ENCODE assay signal across 24 cellular contexts in the genomic region with DNA sequence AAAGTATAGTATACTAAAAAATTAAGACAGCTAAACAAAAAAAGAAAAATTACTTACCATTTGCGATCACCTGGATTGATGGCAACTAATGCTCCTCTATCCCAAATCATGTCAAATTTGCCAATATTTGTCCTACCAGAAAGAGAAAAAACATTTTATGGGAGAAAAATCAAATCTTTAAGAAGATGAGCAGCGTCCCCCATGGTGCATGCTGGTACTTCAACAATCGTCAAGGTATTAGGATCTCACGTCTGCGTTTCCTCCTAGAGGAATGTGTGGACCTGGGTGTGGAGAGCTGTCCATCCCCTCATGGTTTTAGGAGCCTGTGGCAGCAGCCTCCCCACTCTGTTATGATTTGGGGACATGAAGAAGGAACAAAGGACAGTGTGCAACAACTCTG.
"Had no signal": no experiment of that assay in that cellular context is flagged by ENCODE, and none has a peak within 500 bp of the region (broad histone marks: within the 10 kb centered on the region; RNA-seq: fewer than 3 reads in every experiment).

No MANE protein-coding gene starts in this region.

- H3K27ac Mint-ChIP-seq: natural killer cell treated with Interleukin-12 subunit alpha and Interleukin-12 subunit beta and Interleukin-15 and Interleukin-18, amount 100 ng/mL, for 72 hours; stimulated activated effector memory CD8-positive, alpha-beta T cell treated with anti-CD3 and anti-CD28 coated beads, Interleukin-12 subunit alpha, Interleukin-12 subunit beta, amount 100 ng/mL, for 72 hours; stimulated activated naive CD8-positive, alpha-beta T cell treated with anti-CD3 and anti-CD28 coated beads, Interleukin-15, Interleukin-2, amounts not matched to agents 100 ng/mL and 50 ng/mL, for 24 hours had no signal

- H3K27me3 ChIP-seq: esophagus muscularis mucosa, gastroesophageal sphincter, right lobe of liver, testis, tibial nerve had no signal

- H3K27me3 Mint-ChIP-seq: natural killer cell treated with Interleukin-12 subunit alpha and Interleukin-12 subunit beta and Interleukin-15 and Interleukin-18, amount 100 ng/mL, for 72 hours; stimulated activated naive CD8-positive, alpha-beta T cell treated with anti-CD3 and anti-CD28 coated beads, Interleukin-15, Interleukin-2, amounts not matched to agents 100 ng/mL and 50 ng/mL, for 24 hours had no signal

- H3K9me3 Mint-ChIP-seq: natural killer cell treated with Interleukin-12 subunit alpha and Interleukin-12 subunit beta and Interleukin-15 and Interleukin-18, amount 100 ng/mL, for 72 hours; stimulated activated effector memory CD8-positive, alpha-beta T cell treated with anti-CD3 and anti-CD28 coated beads, Interleukin-12 subunit alpha, Interleukin-12 subunit beta, amount 100 ng/mL, for 72 hours; stimulated activated naive CD8-positive, alpha-beta T cell treated with anti-CD3 and anti-CD28 coated beads, Interleukin-15, Interleukin-2, amounts not matched to agents 100 ng/mL and 50 ng/mL, for 24 hours had no signal

- H3K9ac ChIP-seq: parathyroid adenoma had no signal

- H3K4me3 ChIP-seq: coronary artery, esophagus muscularis mucosa, gastroesophageal sphincter, left ventricle myocardium inferior, lower lobe of right lung, psoas muscle, right lobe of liver, testis, tibial nerve had no signal

- DNase-seq: effector CD4-positive, alpha-beta T cell; foreskin fibroblast; kidney; left cardiac atrium; left ventricle myocardium inferior; lower lobe of right lung; mesenchymal stem cell; midbrain; occipital lobe; psoas muscle; retina; right lobe of liver; stimulated activated CD4-positive, alpha-beta T cell treated with anti-CD3 and anti-CD28 coated beads, Interleukin-4, amount 100 ng/mL, for 1 hour; stimulated activated CD8-positive, alpha-beta memory T cell treated with anti-CD3 and anti-CD28 coated beads, Interleukin-4, amount 100 ng/mL, for 48 hours; testis had no signal

- H3K79me2 ChIP-seq: parathyroid adenoma had no signal

- H3K9me3 ChIP-seq: esophagus muscularis mucosa, gastroesophageal sphincter, left ventricle myocardium inferior, lower lobe of right lung, psoas muscle, right lobe of liver, testis, tibial nerve had no signal

- H2AFZ ChIP-seq: parathyroid adenoma had no signal

- H3K4me3 Mint-ChIP-seq: natural killer cell treated with Interleukin-12 subunit alpha and Interleukin-12 subunit beta and Interleukin-15 and Interleukin-18, amount 100 ng/mL, for 72 hours; stimulated activated effector memory CD8-positive, alpha-beta T cell treated with anti-CD3 and anti-CD28 coated beads, Interleukin-12 subunit alpha, Interleukin-12 subunit beta, amount 100 ng/mL, for 72 hours; stimulated activated naive CD8-positive, alpha-beta T cell treated with anti-CD3 and anti-CD28 coated beads, Interleukin-15, Interleukin-2, amounts not matched to agents 100 ng/mL and 50 ng/mL, for 24 hours had no signal

- H3K27ac ChIP-seq: coronary artery, epithelial cell of prostate, esophagus muscularis mucosa, gastroesophageal sphincter, left ventricle myocardium inferior, lower lobe of right lung, parathyroid adenoma, psoas muscle, right lobe of liver, testis, tibial nerve had no signal

- H3K4me1 ChIP-seq: esophagus muscularis mucosa, gastroesophageal sphincter, left ventricle myocardium inferior, lower lobe of right lung, parathyroid adenoma, psoas muscle, tibial nerve had no signal
